ENCODE assay signal across 25 cellular contexts in genomic region chr5:43367909-43368648, GRCh38. TPM values are rescaled to one million over a fixed set of nuclear protein-coding genes. Genes with fewer than 3 reads are reported as not detected.
DNase-seq lines count a peak whose midpoint lies in the region; ATAC-seq and TF ChIP-seq lines count a peak whose summit lies in the region.
"Had no signal": no experiment of that assay in that cellular context is flagged by ENCODE, and none has a peak within 500 bp of the region (broad histone marks: within the 10 kb centered on the region; RNA-seq: fewer than 3 reads in every experiment).

No MANE protein-coding gene starts in this region.

- peak; percentile 56 for DNase-seq in H4 (ENCODE audit: low spot score)
- peak; percentile 69 for DNase-seq in NCI-H226
- DNase-seq in dermis blood vessel endothelial cell = peak; percentile 38
- DNase-seq in left lobe of liver (ENCODE audit: low spot score) = no peak
- DNase-seq in T1000 (lab: John Stamatoyannopoulos, UW) = no peak
- DNase-seq in upper lobe of left lung = no peak
- DNase-seq in activated gamma-delta T cell (lab: John Stamatoyannopoulos, UW) = no peak
- DNase-seq: activated CD4-positive, alpha-beta T cell treated with anti-CD3 and anti-CD28 coated beads, Interleukin-2, amount 50 U/mL, for 1 hour; activated CD8-positive, alpha-beta memory T cell treated with anti-CD3 and anti-CD28 coated beads, Interleukin-2, amount 50 U/mL, for 48 hours; activated effector memory CD4-positive, alpha-beta T cell treated with anti-CD3 and anti-CD28 coated beads, Interleukin-2, amount 50 U/mL, for 16 hours; amygdala; CD8-positive, alpha-beta memory T cell; effector memory CD4-positive, alpha-beta T cell; HFFc6; kidney glomerular epithelial cell; mesenchymal stem cell; naive thymus-derived CD8-positive, alpha-beta T cell; NCI-H1048; NCI-H2081 treated with DMSO at 0.1 percent for 48 hours; NCI-H510A; sigmoid colon; stimulated activated CD4-positive, alpha-beta T cell treated with anti-CD3 and anti-CD28 coated beads, Interleukin-1b, Interleukin-23, amount 100 ng/mL, for 48 hours; transverse colon had no signal

- no peak for TF ChIP-seq POLR2A in upper lobe of left lung (IDR thresholded peaks at IDR 0.05)

- H3K27ac ChIP-seq in upper lobe of left lung = no peak overlapping the region
- H3K27ac ChIP-seq: parathyroid adenoma, sigmoid colon, transverse colon had no signal

- no peaks in the 10 kb centered on the region for H3K27me3 ChIP-seq in upper lobe of left lung
- H3K27me3 ChIP-seq: sigmoid colon, transverse colon had no signal

- no peak overlapping the region for H3K4me3 ChIP-seq in upper lobe of left lung
- H3K4me3 ChIP-seq: sigmoid colon, transverse colon had no signal

- no peak for TF ChIP-seq EP300 in upper lobe of left lung (IDR thresholded peaks at IDR 0.05)

- 87 to 93% methylated on average over 3 of the region's 3 CpGs for WGBS in upper lobe of left lung, 2 donors

- H3K9me3 ChIP-seq in upper lobe of left lung = no peaks in the 10 kb centered on the region
- H3K9me3 ChIP-seq: sigmoid colon, transverse colon had no signal

- no peaks in the 10 kb centered on the region for H3K4me1 ChIP-seq in upper lobe of left lung
- H3K4me1 ChIP-seq: parathyroid adenoma, sigmoid colon, transverse colon had no signal

- H3K36me3 ChIP-seq in upper lobe of left lung = no peaks in the 10 kb centered on the region
- H3K36me3 ChIP-seq: sigmoid colon, transverse colon had no signal

- ATAC-seq in left lobe of liver (peak; percentile 55), upper lobe of left lung (ENCODE audit: low FRiP score in 2 of 2) (no peak), HG02623 (IDR thresholded peaks at IDR 0.05; ENCODE audit: unreplicated experiment) (no peak)
- ATAC-seq: naive thymus-derived CD8-positive, alpha-beta T cell had no signal

- TF ChIP-seq CTCF in upper lobe of left lung (IDR thresholded peaks at IDR 0.05) = no peak

RNA-seq across cellular contexts. Expression of gene CCL28, which starts 44.1 kb away (rescaled TPM):
- total RNA-seq in H4 (2014; rRNA removed; shearing (Covaris generic)) = not detected in 2 replicates
- total RNA-seq in dermis blood vessel endothelial cell (1.2 and 3.6 TPM in 2 replicates), left lobe of liver (2.3 TPM), upper lobe of left lung (1 to 10 TPM; 1.1 to 9.4 (median 6.0) TPM)

RNA-seq across cellular contexts. Expression of gene HMGCS1, which starts 54.9 kb away (rescaled TPM):
- 54.3 and 57.0 TPM in 2 replicates for total RNA-seq in H4 (2014; rRNA removed; shearing (Covaris generic))
- 57.5 and 117 TPM in 2 replicates for total RNA-seq in dermis blood vessel endothelial cell
- 42.8 TPM for total RNA-seq in left lobe of liver
- total RNA-seq in upper lobe of left lung = 100 to 1,000 TPM in 3 of 6 donors, 10 to 100 TPM in 3; 47.1 to 174 (median 107) TPM

Comparison
In these comparisons a context has a peak if more than half of its experiments do, and no peak if none do; other contexts are left out.
1. DNase-seq: peak in H4 (single experiment), NCI-H226 (single experiment) and dermis blood vessel endothelial cell (single experiment); none in left lobe of liver (single experiment), T1000 (single experiment), upper lobe of left lung (0 of 2) and activated gamma-delta T cell (single experiment).